In genomic region chr6:97068211-97068610, GRCh38 we compare ENCODE assay signal across 9 cellular contexts.
DNase-seq lines count a peak whose midpoint lies in the region; ATAC-seq, FAIRE-seq and TF ChIP-seq lines count a peak whose summit lies in the region.
"Had no signal": no experiment of that assay in that cellular context is flagged by ENCODE, and none has a peak within 500 bp of the region (broad histone marks: within the 10 kb centered on the region; RNA-seq: fewer than 3 reads in every experiment).

No MANE protein-coding gene starts in this region.

- no peaks in the 10 kb centered on the region for H3K4me1 Mint-ChIP-seq in activated CD4-positive, alpha-beta memory T cell treated with anti-CD3 and anti-CD28 coated beads for 36 hours (ENCODE audit: low read depth)

- H3K9me3 Mint-ChIP-seq in activated CD4-positive, alpha-beta memory T cell treated with anti-CD3 and anti-CD28 coated beads for 36 hours, result no peaks in the 10 kb centered on the region
- H3K9me3 Mint-ChIP-seq: activated naive CD4-positive, alpha-beta T cell treated with anti-CD3 and anti-CD28 coated beads, Interleukin-2, amount 50 U/mL, for 72 hours had no signal

- POLR2A ChIA-PET in Panc1 (lab: Charles Lee), result no interaction called here
- POLR2A ChIA-PET in activated CD4-positive, alpha-beta memory T cell treated with anti-CD3 and anti-CD28 coated beads for 36 hours (lab: Charles Lee), result no interaction called here

- H3K27me3 ChIP-seq in Panc1 (ENCODE audit: control insufficient read depth, insufficient read depth, low read length) (peaks cover 6% of the 10 kb centered on the region), prostate gland (replicated peaks; ENCODE audit: insufficient read depth) (no peaks in the 10 kb centered on the region)

- H3K4me1 ChIP-seq in Panc1 (ENCODE audit: control insufficient read depth, insufficient read depth, low read length) (no peaks in the 10 kb centered on the region), prostate gland (replicated peaks) (no peaks in the 10 kb centered on the region)

- DNase-seq in stimulated activated CD4-positive, alpha-beta T cell treated with anti-CD3 and anti-CD28 coated beads, Interleukin-4, amount 100 ng/mL, for 24 hours, result peak; percentile 15
- no peak for DNase-seq in stimulated activated CD4-positive, alpha-beta T cell treated with anti-CD3 and anti-CD28 coated beads, Interleukin-12 subunit alpha, Interleukin-12 subunit beta, amount 100 ng/mL, for 4 hours
- no peak for DNase-seq in Panc1 (ENCODE audit: low read depth, low spot score)
- peak; percentile 18 for DNase-seq in fibroblast of gingiva (ENCODE audit: low read depth)
- DNase-seq in NCI-H1436 treated with DMSO at 0.1 percent for 48 hours (lab: John Stamatoyannopoulos, UW), result no peak
- no peak for DNase-seq in prostate gland (ENCODE audit: low spot score)
- no peak for DNase-seq in HTR-8/SVneo (ENCODE audit: insufficient read length, low spot score)
- DNase-seq in activated CD4-positive, alpha-beta memory T cell treated with anti-CD3 and anti-CD28 coated beads for 36 hours, result no peak

- no peak overlapping the region for H3K27ac ChIP-seq in Panc1 (ENCODE audit: low read length)
- H3K27ac ChIP-seq in prostate gland, result no peak overlapping the region

- H3K27ac Mint-ChIP-seq in activated CD4-positive, alpha-beta memory T cell treated with anti-CD3 and anti-CD28 coated beads for 36 hours, result no peak overlapping the region
- H3K27ac Mint-ChIP-seq: activated naive CD4-positive, alpha-beta T cell treated with anti-CD3 and anti-CD28 coated beads, Interleukin-2, amount 50 U/mL, for 72 hours had no signal

- intact Hi-C loops in Panc1 (cut with micrococcal nuclease; ENCODE audit: unreplicated experiment) (no loop called here), prostate gland (cut with DNase I) (no loop called here)
- intact Hi-C loops in activated CD4-positive, alpha-beta memory T cell treated with anti-CD3 and anti-CD28 coated beads for 36 hours (cut with micrococcal nuclease), result loop anchor here (1.0 to 5.0 kb wide), 3 partner anchors 119 to 1779 kb away; no protein-coding TSS in a partner anchor

- no TSS peak for BruUV-seq in Panc1 (replicated peaks; lab: Mats Ljungman, UMichigan)

- CTCF ChIA-PET in Panc1 (lab: Charles Lee), result no interaction called here
- CTCF ChIA-PET in activated CD4-positive, alpha-beta memory T cell treated with anti-CD3 and anti-CD28 coated beads for 36 hours (lab: Charles Lee), result interaction anchor here (0.6 kb wide), 1 partner anchor 460 kb away, joined by 6 read pairs; no protein-coding TSS in a partner anchor

- FAIRE-seq in HTR-8/SVneo (lab: Jason Lieb, UNC), result no peak

- no peak for ATAC-seq in Panc1
- ATAC-seq: activated naive CD4-positive, alpha-beta T cell treated with anti-CD3 and anti-CD28 coated beads, Interleukin-2, amount 50 U/mL, for 72 hours had no signal

- no peaks in the 10 kb centered on the region for H3K36me3 Mint-ChIP-seq in activated CD4-positive, alpha-beta memory T cell treated with anti-CD3 and anti-CD28 coated beads for 36 hours
- H3K36me3 Mint-ChIP-seq: activated naive CD4-positive, alpha-beta T cell treated with anti-CD3 and anti-CD28 coated beads, Interleukin-2, amount 50 U/mL, for 72 hours had no signal

- TF ChIP-seq POLR2A in prostate gland (IDR thresholded peaks at IDR 0.05), result no peak

- H3K9me3 ChIP-seq in Panc1 (ENCODE audit: control insufficient read depth, insufficient read depth, low read depth, low read length) (no peaks in the 10 kb centered on the region), prostate gland (no peaks in the 10 kb centered on the region)

- no peaks in the 10 kb centered on the region for H3K27me3 Mint-ChIP-seq in activated CD4-positive, alpha-beta memory T cell treated with anti-CD3 and anti-CD28 coated beads for 36 hours

- in situ Hi-C loops in Panc1 (cut with HindIII; ENCODE audit: low pct_unique_long_range_greater_than_20kb, low sequenced_read_pairs), result no loop called here

- TF ChIP-seq CTCF in Panc1 (IDR thresholded peaks at IDR 0.05), result peak; percentile 64; the same call in 1 of the 2 replicates
- TF ChIP-seq CTCF in prostate gland (IDR thresholded peaks at IDR 0.05), result peak in 1 of 4 experiments; percentile 36

- H3K4me3 ChIP-seq in Panc1 (ENCODE audit: low read depth in 2 of 2, low read length in 2 of 2), result no peak overlapping the region
- H3K4me3 ChIP-seq in prostate gland, result no peak overlapping the region

- no peak overlapping the region for H3K4me3 Mint-ChIP-seq in activated CD4-positive, alpha-beta memory T cell treated with anti-CD3 and anti-CD28 coated beads for 36 hours

- H3K36me3 ChIP-seq in Panc1 (ENCODE audit: control insufficient read depth, insufficient read depth, low read length), result no peaks in the 10 kb centered on the region
- no peaks in the 10 kb centered on the region for H3K36me3 ChIP-seq in prostate gland

- 52% methylated on average over 1 of the region's 1 CpG for WGBS in prostate gland

Comparison
In these comparisons a context has a peak if more than half of its experiments do, and no peak if none do; other contexts are left out.
1. DNase-seq: peak in stimulated activated CD4-positive, alpha-beta T cell treated with anti-CD3 and anti-CD28 coated beads, Interleukin-4, amount 100 ng/mL, for 24 hours (single experiment) and fibroblast of gingiva (single experiment); none in stimulated activated CD4-positive, alpha-beta T cell treated with anti-CD3 and anti-CD28 coated beads, Interleukin-12 subunit alpha, Interleukin-12 subunit beta, amount 100 ng/mL, for 4 hours (single experiment), Panc1 (single experiment), NCI-H1436 treated with DMSO at 0.1 percent for 48 hours (single experiment), prostate gland (single experiment), HTR-8/SVneo (single experiment) and activated CD4-positive, alpha-beta memory T cell treated with anti-CD3 and anti-CD28 coated beads for 36 hours (single experiment).